Comparison of ENCODE assay signal across 1 cellular context in genomic region chr21:36104306-36105300, GRCh38.
TF ChIP-seq lines count a peak whose summit lies in the region.

No MANE protein-coding gene starts in this region.

TF ChIP-seq in K562, 482 proteins besides CTCF, POLR2A, EP300 and RAD21:
- TF ChIP-seq ZBTB33 (CRISPR knock-in tag; IDR thresholded peaks at IDR 0.05) (0 out of 2 replicates have a peak, but pooled peaks have one; percentile 38), ZNF232 (CRISPR knock-in tag; IDR thresholded peaks at IDR 0.05) (no peak), TFE3 (CRISPR knock-in tag; IDR thresholded peaks at IDR 0.05) (no peak), PKNOX1 (IDR thresholded peaks at IDR 0.05) (peak; percentile 43; the same call in 1 of the 2 replicates), ATF3 (IDR thresholded peaks at IDR 0.05) (0 out of 2 replicates have a peak, but pooled peaks have one; percentile 13), ATF3 (CRISPR knock-in tag; conservative IDR thresholded peaks at IDR 0.05) (no peak), JUNB (CRISPR knock-in tag; conservative IDR thresholded peaks at IDR 0.05) (no peak), ZNF79 (CRISPR knock-in tag; IDR thresholded peaks at IDR 0.05; ENCODE audit: low read depth) (no peak), TCFL5 (CRISPR knock-in tag; conservative IDR thresholded peaks at IDR 0.05) (no peak), MYBL2 (IDR thresholded peaks at IDR 0.05; ENCODE audit: low read depth) (peak; percentile 47; the same call in 1 of the 2 replicates), MYBL2 (CRISPR knock-in tag; IDR thresholded peaks at IDR 0.05; ENCODE audit: borderline replicate concordance) (no peak), CTCFL (IDR thresholded peaks at IDR 0.05; ENCODE audit: borderline replicate concordance, insufficient read depth, low read depth, low read length, poor library complexity, severe bottlenecking) (peak; percentile 78), ZBTB7A (IDR thresholded peaks at IDR 0.05; ENCODE audit: borderline replicate concordance, control insufficient read depth, low read depth, low read length) (peak; percentile 82; the same call in 1 of the 2 replicates), PBX2 (CRISPR knock-in tag; IDR thresholded peaks at IDR 0.05; ENCODE audit: low read depth) (no peak), PBX2 (tag; conservative IDR thresholded peaks at IDR 0.05; ENCODE audit: low read depth) (no peak), ZNF316 (IDR thresholded peaks at IDR 0.05) (no peak), SPI1 (IDR thresholded peaks at IDR 0.05; ENCODE audit: borderline replicate concordance, low read depth, low read length) (no peak), SP1 (CRISPR knock-in tag; IDR thresholded peaks at IDR 0.05) (no peak)
